ENCODE assay signal across 11 cellular contexts in genomic region chr14:73763396-73763795, GRCh38. TPM values are rescaled to one million over a fixed set of nuclear protein-coding genes. Genes with fewer than 3 reads are reported as not detected.
DNase-seq lines count a peak whose midpoint lies in the region; ATAC-seq and TF ChIP-seq lines count a peak whose summit lies in the region.
"Had no signal": no experiment of that assay in that cellular context is flagged by ENCODE, and none has a peak within 500 bp of the region (broad histone marks: within the 10 kb centered on the region; RNA-seq: fewer than 3 reads in every experiment).

No MANE protein-coding gene starts in this region.

- H3K27ac Mint-ChIP-seq in activated T-cell treated with anti-CD3 and anti-CD28 coated beads, Interleukin-2, amount 50 U/mL, for 24 hours = peak overlapping the region; percentile 98
- H3K27ac Mint-ChIP-seq in immature natural killer cell (peak overlapping the region; percentile 99 to 100 (median 100)), Caco-2 (ENCODE audit: unreplicated experiment) (no peak overlapping the region)
- peak overlapping the region; percentile 86 for H3K27ac Mint-ChIP-seq in stimulated activated memory B cell treated with anti-CD40 and anti-IgM and Interleukin-4, amounts not matched to agents 10 μg/mL and 1 μg/mL and 100 μg/mL, for 72 hours

- no peak overlapping the region for H3K4me3 Mint-ChIP-seq in activated T-cell treated with anti-CD3 and anti-CD28 coated beads, Interleukin-2, amount 50 U/mL, for 24 hours
- H3K4me3 Mint-ChIP-seq in activated T-cell treated with anti-CD3 and anti-CD28 coated beads, Interleukin-2, amount 50 U/mL, for 4 hours = no peak overlapping the region
- H3K4me3 Mint-ChIP-seq in immature natural killer cell = peak overlapping the region in 3 of 5 donors; percentile 18 to 58 (median 32)
- no peak overlapping the region for H3K4me3 Mint-ChIP-seq in stimulated activated memory B cell treated with anti-CD40 and anti-IgM and Interleukin-4, amounts not matched to agents 10 μg/mL and 1 μg/mL and 100 μg/mL, for 72 hours
- H3K4me3 Mint-ChIP-seq in Caco-2 (ENCODE audit: unreplicated experiment) = no peak overlapping the region

- peaks cover 12% of the 10 kb centered on the region for H3K36me3 Mint-ChIP-seq in activated T-cell treated with anti-CD3 and anti-CD28 coated beads, Interleukin-2, amount 50 U/mL, for 24 hours (ENCODE audit: low read depth)
- peaks cover 2% of the 10 kb centered on the region for H3K36me3 Mint-ChIP-seq in activated T-cell treated with anti-CD3 and anti-CD28 coated beads, Interleukin-2, amount 50 U/mL, for 4 hours (ENCODE audit: insufficient read depth)
- no peaks in the 10 kb centered on the region for H3K36me3 Mint-ChIP-seq in immature natural killer cell
- H3K36me3 Mint-ChIP-seq in stimulated activated memory B cell treated with anti-CD40 and anti-IgM and Interleukin-4, amounts not matched to agents 10 μg/mL and 1 μg/mL and 100 μg/mL, for 72 hours = no peaks in the 10 kb centered on the region
- peaks cover 21% of the 10 kb centered on the region for H3K36me3 Mint-ChIP-seq in Caco-2 (ENCODE audit: insufficient read depth, unreplicated experiment)

- no peaks in the 10 kb centered on the region for H3K36me3 ChIP-seq in Peyer's patch
- H3K36me3 ChIP-seq in Caco-2 (ENCODE audit: control insufficient read depth, insufficient read depth, low read length) = no peaks in the 10 kb centered on the region

- POLR2A ChIA-PET in Caco-2 (lab: Charles Lee) = interaction anchor here (1.0 kb wide), 1 partner anchor 88 kb away, joined by 3 read pairs; the partner anchor contains the start of gene PTGR2

- H3K4me1 Mint-ChIP-seq in activated T-cell treated with anti-CD3 and anti-CD28 coated beads, Interleukin-2, amount 50 U/mL, for 24 hours (ENCODE audit: low read depth) = peaks cover 58% of the 10 kb centered on the region
- peaks cover 63% of the 10 kb centered on the region for H3K4me1 Mint-ChIP-seq in activated T-cell treated with anti-CD3 and anti-CD28 coated beads, Interleukin-2, amount 50 U/mL, for 4 hours (ENCODE audit: low read depth)
- H3K4me1 Mint-ChIP-seq in immature natural killer cell (peaks cover 59% of the 10 kb centered on the region in 2 donors), Caco-2 (ENCODE audit: low read depth, unreplicated experiment) (peaks cover 22% of the 10 kb centered on the region)
- H3K4me1 Mint-ChIP-seq in stimulated activated memory B cell treated with anti-CD40 and anti-IgM and Interleukin-4, amounts not matched to agents 10 μg/mL and 1 μg/mL and 100 μg/mL, for 72 hours = peaks cover 74% of the 10 kb centered on the region

- intact Hi-C loops in Caco-2 (cut with micrococcal nuclease; ENCODE audit: unreplicated experiment) = no loop called here

- DNase-seq in activated T-cell treated with anti-CD3 and anti-CD28 coated beads, Interleukin-2, amount 50 U/mL, for 24 hours = no peak
- no peak for DNase-seq in activated T-cell treated with anti-CD3 and anti-CD28 coated beads, Interleukin-2, amount 50 U/mL, for 4 hours
- peak in 1 of 3 donors; percentile 19 for DNase-seq in Peyer's patch
- no peak for DNase-seq in immature natural killer cell
- no peak for DNase-seq in Caco-2
- DNase-seq: dermis blood vessel endothelial cell, hypothalamus, RPMI8226 had no signal

- no peak for ATAC-seq in activated T-cell treated with anti-CD3 and anti-CD28 coated beads, Interleukin-2, amount 50 U/mL, for 4 hours
- no peak for ATAC-seq in stimulated activated memory B cell treated with anti-CD40 and anti-IgM and Interleukin-4, amounts not matched to agents 10 μg/mL and 1 μg/mL and 100 μg/mL, for 72 hours
- ATAC-seq in GM21737 (IDR thresholded peaks at IDR 0.05; ENCODE audit: unreplicated experiment) = no peak
- ATAC-seq in HG02840 (IDR thresholded peaks at IDR 0.05; ENCODE audit: low FRiP score, unreplicated experiment) = no peak

- H3K4me3 ChIP-seq in Peyer's patch (no peak overlapping the region), Caco-2 (ENCODE audit: low read depth, low read length) (no peak overlapping the region)

- H3K27ac ChIP-seq in Peyer's patch = peak overlapping the region in 3 of 4 donors; percentile 96 to 99 (median 98)

- H3K4me1 ChIP-seq in Peyer's patch (peaks cover 27 to 67% (median 40%) of the 10 kb centered on the region in 4 donors), Caco-2 (peaks cover 30% of the 10 kb centered on the region)

- no peak for TF ChIP-seq CTCF in Peyer's patch (IDR thresholded peaks at IDR 0.05)
- TF ChIP-seq CTCF in Caco-2 (IDR thresholded peaks at IDR 0.05; ENCODE audit: insufficient read depth in 1 of 2, low read depth in 1 of 2, low read length in 1 of 2, severe bottlenecking in 1 of 2, unreplicated experiment in 1 of 2) = no peak

- CTCF ChIA-PET in Caco-2 (lab: Charles Lee) = no interaction called here

- BruUV-seq in Caco-2 (replicated peaks; lab: Mats Ljungman, UMichigan) = no TSS peak

- H3K9me3 ChIP-seq in Peyer's patch (no peaks in the 10 kb centered on the region), Caco-2 (no peaks in the 10 kb centered on the region)

- no peaks in the 10 kb centered on the region for H3K9me3 Mint-ChIP-seq in activated T-cell treated with anti-CD3 and anti-CD28 coated beads, Interleukin-2, amount 50 U/mL, for 24 hours
- no peaks in the 10 kb centered on the region for H3K9me3 Mint-ChIP-seq in activated T-cell treated with anti-CD3 and anti-CD28 coated beads, Interleukin-2, amount 50 U/mL, for 4 hours
- H3K9me3 Mint-ChIP-seq in immature natural killer cell (no peaks in the 10 kb centered on the region), Caco-2 (ENCODE audit: unreplicated experiment) (no peaks in the 10 kb centered on the region)
- H3K9me3 Mint-ChIP-seq in stimulated activated memory B cell treated with anti-CD40 and anti-IgM and Interleukin-4, amounts not matched to agents 10 μg/mL and 1 μg/mL and 100 μg/mL, for 72 hours = no peaks in the 10 kb centered on the region

- H3K27me3 Mint-ChIP-seq in activated T-cell treated with anti-CD3 and anti-CD28 coated beads, Interleukin-2, amount 50 U/mL, for 24 hours = no peaks in the 10 kb centered on the region
- no peaks in the 10 kb centered on the region for H3K27me3 Mint-ChIP-seq in activated T-cell treated with anti-CD3 and anti-CD28 coated beads, Interleukin-2, amount 50 U/mL, for 4 hours (ENCODE audit: low read depth)
- H3K27me3 Mint-ChIP-seq in immature natural killer cell (ENCODE audit: low read depth in 3 of 3) (peaks cover 15 to 20% (median 19%) of the 10 kb centered on the region in 3 donors), Caco-2 (ENCODE audit: insufficient read depth, unreplicated experiment) (no peaks in the 10 kb centered on the region)
- no peaks in the 10 kb centered on the region for H3K27me3 Mint-ChIP-seq in stimulated activated memory B cell treated with anti-CD40 and anti-IgM and Interleukin-4, amounts not matched to agents 10 μg/mL and 1 μg/mL and 100 μg/mL, for 72 hours

- no peak for TF ChIP-seq POLR2A in Peyer's patch (IDR thresholded peaks at IDR 0.05)

- H3K27me3 ChIP-seq in Peyer's patch = no peaks in the 10 kb centered on the region
- H3K27me3 ChIP-seq in Caco-2 (replicated peaks; ENCODE audit: control insufficient read depth, insufficient read depth, low read length) = no peaks in the 10 kb centered on the region

RNA-seq across cellular contexts. Expression of gene PNMA1, which starts 49.2 kb away (rescaled TPM):
- 10 to 100 TPM; 41.0 to 55.2 (median 50.8) TPM for total RNA-seq in activated T-cell treated with anti-CD3 and anti-CD28 coated beads, Interleukin-2, amount 50 U/mL, for 4 hours
- total RNA-seq in Peyer's patch (10 to 100 TPM in 1 of 4 donors, 1 to 10 TPM in 3; 4.4 to 11.6 (median 7.0) TPM), Caco-2 (2022) (33.2 and 38.8 TPM in 2 replicates)
- polyA plus RNA-seq in immature natural killer cell = 10 to 100 TPM; 19.6 to 39.2 (median 23.8) TPM

Comparison
In these comparisons a context has a peak if more than half of its experiments do, and no peak if none do; other contexts are left out.
1. H3K4me3 Mint-ChIP-seq: peak in immature natural killer cell (3 of 5); none in activated T-cell treated with anti-CD3 and anti-CD28 coated beads, Interleukin-2, amount 50 U/mL, for 24 hours (single experiment), activated T-cell treated with anti-CD3 and anti-CD28 coated beads, Interleukin-2, amount 50 U/mL, for 4 hours (single experiment), stimulated activated memory B cell treated with anti-CD40 and anti-IgM and Interleukin-4, amounts not matched to agents 10 μg/mL and 1 μg/mL and 100 μg/mL, for 72 hours (single experiment) and Caco-2 (single experiment).